1 cellular context compared by ENCODE assay signal in genomic region chr10:73495226-73495883, GRCh38.
TF ChIP-seq lines count a peak whose summit lies in the region.

No MANE protein-coding gene starts in this region.

TF ChIP-seq in K562, 482 proteins besides CTCF, POLR2A, EP300 and RAD21 (continued from another document and continues in another):
- TF ChIP-seq ZNF609 (CRISPR knock-in tag; IDR thresholded peaks at IDR 0.05; ENCODE audit: borderline replicate concordance): no peak
- TF ChIP-seq HNRNPUL1 (IDR thresholded peaks at IDR 0.05; ENCODE audit: low read length): no peak
- TF ChIP-seq ZBTB7A (IDR thresholded peaks at IDR 0.05; ENCODE audit: borderline replicate concordance, control insufficient read depth, low read depth, low read length): no peak; the same call in 1 of the 2 replicates
- 0 out of 2 replicates have a peak, but pooled peaks have one; percentile 69 for TF ChIP-seq ZNF395 (CRISPR knock-in tag; IDR thresholded peaks at IDR 0.05)
- no peak for TF ChIP-seq COPS2 (conservative IDR thresholded peaks at IDR 0.05)
- TF ChIP-seq RCOR1 (IDR thresholded peaks at IDR 0.05; ENCODE audit: borderline replicate concordance in 1 of 2, low read depth in 2 of 2, low read length in 2 of 2): no peak; a peak in 1 of 4 replicates
- TF ChIP-seq SRSF3 (IDR thresholded peaks at IDR 0.05; ENCODE audit: insufficient read depth, low read length): no peak
- peak; percentile 90; the same call in 1 of the 2 replicates for TF ChIP-seq NKRF (IDR thresholded peaks at IDR 0.05; ENCODE audit: borderline replicate concordance)
- TF ChIP-seq E2F6 (IDR thresholded peaks at IDR 0.05; ENCODE audit: borderline replicate concordance in 1 of 2, extremely low read depth in 1 of 2, insufficient read depth in 1 of 2, insufficient read length in 1 of 2, low read depth in 1 of 2, low read length in 1 of 2, poor library complexity in 1 of 2, severe bottlenecking in 1 of 2): peak; percentile 58 to 66
- no peak for TF ChIP-seq ID3 (CRISPR knock-in tag; IDR thresholded peaks at IDR 0.05)
- TF ChIP-seq ID3 (tag; IDR thresholded peaks at IDR 0.05): peak; percentile 80; the same call in 1 of the 2 replicates
- TF ChIP-seq TBP (optimal IDR thresholded peaks at IDR 0.05; ENCODE audit: low read depth, low read length): peak; percentile 69
- peak in 2 of 3 experiments; percentile 70 to 89; a peak in 4 of 6 replicates for TF ChIP-seq ZBTB11 (CRISPR knock-in tag; IDR thresholded peaks at IDR 0.05)
- no peak for TF ChIP-seq PHF21A (IDR thresholded peaks at IDR 0.05; ENCODE audit: borderline replicate concordance, low read depth)
- 0 out of 2 replicates have a peak, but pooled peaks have one; percentile 51 for TF ChIP-seq BCOR (IDR thresholded peaks at IDR 0.05)
- TF ChIP-seq RBM15 (IDR thresholded peaks at IDR 0.05; ENCODE audit: insufficient read depth, low read length): no peak
- no peak for TF ChIP-seq PURB (CRISPR knock-in tag; IDR thresholded peaks at IDR 0.05; ENCODE audit: low read depth)
- TF ChIP-seq SAFB (IDR thresholded peaks at IDR 0.05; ENCODE audit: borderline replicate concordance, low read depth, low read length): peak; percentile 56; the same call in 1 of the 2 replicates
- peak; percentile 91 for TF ChIP-seq FIP1L1 (IDR thresholded peaks at IDR 0.05; ENCODE audit: low read depth, low read length, poor library complexity, severe bottlenecking)
- peak; percentile 30; the same call in 1 of the 2 replicates for TF ChIP-seq PML (IDR thresholded peaks at IDR 0.05; ENCODE audit: low read length)
- TF ChIP-seq ZNF592 (IDR thresholded peaks at IDR 0.05): peak; percentile 19; the same call in 1 of the 2 replicates
- TF ChIP-seq MLLT1 (IDR thresholded peaks at IDR 0.05): peak in 1 of 2 experiments; percentile 83; a peak in 2 of 4 replicates
- peak; percentile 86; the same call in 1 of the 2 replicates for TF ChIP-seq MTA3 (IDR thresholded peaks at IDR 0.05; ENCODE audit: borderline replicate concordance)
- 0 out of 4 replicates have a peak, but pooled peaks of 1 of the 2 experiments have one; percentile 14 for TF ChIP-seq ZMIZ1 (IDR thresholded peaks at IDR 0.05; ENCODE audit: low read depth in 2 of 2, low read length in 2 of 2)
